19 cellular contexts compared by ENCODE assay signal in the genomic region with DNA sequence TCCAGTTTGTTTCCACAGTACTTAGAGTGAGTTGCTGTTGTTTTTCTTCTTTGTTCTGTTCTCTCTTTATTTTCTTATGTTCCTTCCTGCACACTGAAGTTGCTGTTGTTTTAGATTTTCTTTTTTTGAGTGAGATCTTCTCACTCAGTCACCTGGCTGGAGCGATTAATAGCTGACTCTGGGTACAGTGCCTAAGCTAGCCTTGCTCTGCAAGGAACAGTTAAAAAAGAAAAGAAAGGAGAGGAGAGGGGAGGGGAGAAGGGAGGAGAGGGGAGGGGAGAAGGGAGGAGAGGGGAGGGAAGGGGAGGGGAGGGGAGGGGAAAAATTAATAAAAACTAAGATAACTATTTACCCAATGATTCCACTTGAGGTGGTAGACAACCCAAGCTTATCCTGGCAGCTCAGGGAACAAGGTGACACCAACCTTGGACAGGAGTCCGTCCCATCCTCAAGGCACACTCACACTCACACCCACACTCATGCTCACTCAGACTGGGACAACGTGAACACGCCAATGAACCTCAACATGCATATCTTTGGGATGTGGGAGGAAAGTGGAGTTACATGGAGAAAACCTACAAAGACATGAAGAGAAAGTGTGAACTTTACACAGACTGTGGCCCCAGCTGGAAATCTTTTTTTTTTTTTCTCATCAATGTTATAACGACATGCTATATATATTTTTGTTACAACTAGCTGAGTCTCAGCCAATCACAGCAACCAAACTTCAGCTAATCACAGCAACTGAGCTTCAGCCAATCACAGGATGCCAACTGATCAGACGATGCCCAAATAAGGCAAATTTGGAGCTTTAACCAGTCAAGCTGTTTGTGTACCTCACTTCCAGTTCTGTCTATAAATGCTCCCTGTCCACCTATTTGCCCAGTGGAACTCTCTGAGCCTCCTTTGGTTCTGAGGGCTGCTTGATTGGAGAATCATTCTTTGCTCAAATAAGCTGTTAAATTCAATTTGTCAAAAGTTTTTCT.
DNase-seq lines count a peak whose midpoint lies in the region; ATAC-seq and TF ChIP-seq lines count a peak whose summit lies in the region.
"Had no signal": no experiment of that assay in that cellular context is flagged by ENCODE, and none has a peak within 500 bp of the region (broad histone marks: within the 10 kb centered on the region; RNA-seq: fewer than 3 reads in every experiment).

No MANE protein-coding gene starts in this region.

- H3K27ac Mint-ChIP-seq in activated T-cell treated with anti-CD3 and anti-CD28 coated beads, Interleukin-2, amount 50 U/mL, for 24 hours = peak overlapping the region; percentile 30
- H3K27ac Mint-ChIP-seq in WTC11 = peak overlapping the region; percentile 58

- TF ChIP-seq EP300 in esophagus muscularis mucosa (IDR thresholded peaks at IDR 0.05) = no peak

- no peak for ATAC-seq in WTC11

- TF ChIP-seq CTCF in WTC11 (IDR thresholded peaks at IDR 0.05) = no peak
- TF ChIP-seq CTCF in esophagus muscularis mucosa (IDR thresholded peaks at IDR 0.05) = no peak
- TF ChIP-seq CTCF in thyroid gland (IDR thresholded peaks at IDR 0.05) = no peak

- CTCF ChIA-PET in WTC11 (lab: Charles Lee) = interaction anchor here (0.8 kb wide), 1 partner anchor 447 kb away, joined by 3 read pairs; no protein-coding TSS in a partner anchor

- H3K4me3 Mint-ChIP-seq in activated T-cell treated with anti-CD3 and anti-CD28 coated beads, Interleukin-2, amount 50 U/mL, for 24 hours = no peak overlapping the region
- no peak overlapping the region for H3K4me3 Mint-ChIP-seq in WTC11
- H3K4me3 Mint-ChIP-seq: CD4-positive, alpha-beta memory T cell had no signal

- 95% methylated on average over 6 of the region's 6 CpGs for WGBS in esophagus muscularis mucosa
- WGBS in thyroid gland, 2 donors = 87 to 88% methylated on average over 6 of the region's 6 CpGs

- H3K4me3 ChIP-seq in esophagus muscularis mucosa (no peak overlapping the region), thyroid gland (replicated peaks in 1 of 3) (no peak overlapping the region)
- H3K4me3 ChIP-seq: GM23248, SJCRH30 had no signal

- intact Hi-C loops in esophagus muscularis mucosa (cut with DNase I) = no loop called here
- intact Hi-C loops in thyroid gland (cut with DNase I) = no loop called here
- intact Hi-C loops in posterior cingulate gyrus (cut with DNase I) = no loop called here

- no peaks in the 10 kb centered on the region for H3K36me3 Mint-ChIP-seq in activated T-cell treated with anti-CD3 and anti-CD28 coated beads, Interleukin-2, amount 50 U/mL, for 24 hours (ENCODE audit: low read depth)
- no peaks in the 10 kb centered on the region for H3K36me3 Mint-ChIP-seq in WTC11
- H3K36me3 Mint-ChIP-seq: CD4-positive, alpha-beta memory T cell had no signal

- H3K9me3 Mint-ChIP-seq in activated T-cell treated with anti-CD3 and anti-CD28 coated beads, Interleukin-2, amount 50 U/mL, for 24 hours = no peaks in the 10 kb centered on the region
- H3K9me3 Mint-ChIP-seq in WTC11 = peaks cover 3% of the 10 kb centered on the region; the same call in 1 of the 2 replicates
- H3K9me3 Mint-ChIP-seq: CD4-positive, alpha-beta memory T cell had no signal

- H3K4me1 ChIP-seq in esophagus muscularis mucosa (no peaks in the 10 kb centered on the region), thyroid gland (peaks cover 33 to 38% of the 10 kb centered on the region in 2 donors)
- H3K4me1 ChIP-seq: SJCRH30 had no signal

- H3K27ac ChIP-seq in esophagus muscularis mucosa (replicated peaks in 1 of 4) (no peak overlapping the region), thyroid gland (peak overlapping the region; percentile 8 to 71 (median 70))
- H3K27ac ChIP-seq: KMS-11, SJCRH30 had no signal

- H3K27me3 ChIP-seq in esophagus muscularis mucosa = no peaks in the 10 kb centered on the region
- H3K27me3 ChIP-seq in thyroid gland = no peaks in the 10 kb centered on the region
- H3K27me3 ChIP-seq: SJCRH30 had no signal

- POLR2A ChIA-PET in WTC11 (lab: Charles Lee) = interaction anchor here (0.6 to 0.7 kb wide), 2 partner anchors 118 to 447 kb away, joined by 3 to 4 read pairs; no protein-coding TSS in a partner anchor

- DNase-seq in activated T-cell treated with anti-CD3 and anti-CD28 coated beads, Interleukin-2, amount 50 U/mL, for 24 hours = no peak
- DNase-seq in activated T-cell treated with anti-CD3 and anti-CD28 coated beads for 4 hours (no peak), WTC11 (ENCODE audit: low spot score) (no peak), esophagus muscularis mucosa (ENCODE audit: extremely low spot score) (peak; percentile 34), thyroid gland (no peak), NCI-H2227 (lab: John Stamatoyannopoulos, UW; ENCODE audit: unreplicated experiment) (no peak), medulla oblongata (ENCODE audit: extremely low spot score) (no peak), posterior cingulate gyrus (no peak)
- DNase-seq: CD4-positive, alpha-beta memory T cell; DMS153; GDM1; GM23248; MV-4-11; NCI-H1417; NCI-H187; NCI-H345; NCI-H524 treated with DMSO at 0.1 percent for 48 hours; SJCRH30 had no signal

- H3K36me3 ChIP-seq in esophagus muscularis mucosa (no peaks in the 10 kb centered on the region), thyroid gland (no peaks in the 10 kb centered on the region)
- H3K36me3 ChIP-seq: SJCRH30 had no signal

- H3K27me3 Mint-ChIP-seq in activated T-cell treated with anti-CD3 and anti-CD28 coated beads, Interleukin-2, amount 50 U/mL, for 24 hours = no peaks in the 10 kb centered on the region
- H3K27me3 Mint-ChIP-seq in WTC11 (ENCODE audit: low read depth) = no peaks in the 10 kb centered on the region
- H3K27me3 Mint-ChIP-seq: CD4-positive, alpha-beta memory T cell had no signal

- TF ChIP-seq POLR2A in esophagus muscularis mucosa (IDR thresholded peaks at IDR 0.05; ENCODE audit: low read depth) = no peak
- TF ChIP-seq POLR2A in thyroid gland (IDR thresholded peaks at IDR 0.05) = no peak

- peaks cover 17% of the 10 kb centered on the region for H3K4me1 Mint-ChIP-seq in activated T-cell treated with anti-CD3 and anti-CD28 coated beads, Interleukin-2, amount 50 U/mL, for 24 hours (ENCODE audit: low read depth)
- H3K4me1 Mint-ChIP-seq in WTC11 = peaks cover 19% of the 10 kb centered on the region

- H3K9me3 ChIP-seq in esophagus muscularis mucosa (no peaks in the 10 kb centered on the region), thyroid gland (no peaks in the 10 kb centered on the region)
- H3K9me3 ChIP-seq: SJCRH30 had no signal

TF ChIP-seq in WTC11, 78 proteins besides CTCF, POLR2A, EP300 and RAD21 (continues in another document):
- TF ChIP-seq, protein P1, sequence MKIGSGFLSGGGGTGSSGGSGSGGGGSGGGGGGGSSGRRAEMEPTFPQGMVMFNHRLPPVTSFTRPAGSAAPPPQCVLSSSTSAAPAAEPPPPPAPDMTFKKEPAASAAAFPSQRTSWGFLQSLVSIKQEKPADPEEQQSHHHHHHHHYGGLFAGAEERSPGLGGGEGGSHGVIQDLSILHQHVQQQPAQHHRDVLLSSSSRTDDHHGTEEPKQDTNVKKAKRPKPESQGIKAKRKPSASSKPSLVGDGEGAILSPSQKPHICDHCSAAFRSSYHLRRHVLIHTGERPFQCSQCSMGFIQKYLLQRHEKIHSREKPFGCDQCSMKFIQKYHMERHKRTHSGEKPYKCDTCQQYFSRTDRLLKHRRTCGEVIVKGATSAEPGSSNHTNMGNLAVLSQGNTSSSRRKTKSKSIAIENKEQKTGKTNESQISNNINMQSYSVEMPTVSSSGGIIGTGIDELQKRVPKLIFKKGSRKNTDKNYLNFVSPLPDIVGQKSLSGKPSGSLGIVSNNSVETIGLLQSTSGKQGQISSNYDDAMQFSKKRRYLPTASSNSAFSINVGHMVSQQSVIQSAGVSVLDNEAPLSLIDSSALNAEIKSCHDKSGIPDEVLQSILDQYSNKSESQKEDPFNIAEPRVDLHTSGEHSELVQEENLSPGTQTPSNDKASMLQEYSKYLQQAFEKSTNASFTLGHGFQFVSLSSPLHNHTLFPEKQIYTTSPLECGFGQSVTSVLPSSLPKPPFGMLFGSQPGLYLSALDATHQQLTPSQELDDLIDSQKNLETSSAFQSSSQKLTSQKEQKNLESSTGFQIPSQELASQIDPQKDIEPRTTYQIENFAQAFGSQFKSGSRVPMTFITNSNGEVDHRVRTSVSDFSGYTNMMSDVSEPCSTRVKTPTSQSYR (CRISPR knock-in tag; IDR thresholded peaks at IDR 0.05) = no peak
- no peak for TF ChIP-seq GTF2I (CRISPR knock-in tag; conservative IDR thresholded peaks at IDR 0.05)
- no peak for TF ChIP-seq FOXP1 (CRISPR knock-in tag; IDR thresholded peaks at IDR 0.05; ENCODE audit: borderline replicate concordance)
- TF ChIP-seq ZNF416 (CRISPR knock-in tag; IDR thresholded peaks at IDR 0.05) = no peak
- TF ChIP-seq, protein P2, sequence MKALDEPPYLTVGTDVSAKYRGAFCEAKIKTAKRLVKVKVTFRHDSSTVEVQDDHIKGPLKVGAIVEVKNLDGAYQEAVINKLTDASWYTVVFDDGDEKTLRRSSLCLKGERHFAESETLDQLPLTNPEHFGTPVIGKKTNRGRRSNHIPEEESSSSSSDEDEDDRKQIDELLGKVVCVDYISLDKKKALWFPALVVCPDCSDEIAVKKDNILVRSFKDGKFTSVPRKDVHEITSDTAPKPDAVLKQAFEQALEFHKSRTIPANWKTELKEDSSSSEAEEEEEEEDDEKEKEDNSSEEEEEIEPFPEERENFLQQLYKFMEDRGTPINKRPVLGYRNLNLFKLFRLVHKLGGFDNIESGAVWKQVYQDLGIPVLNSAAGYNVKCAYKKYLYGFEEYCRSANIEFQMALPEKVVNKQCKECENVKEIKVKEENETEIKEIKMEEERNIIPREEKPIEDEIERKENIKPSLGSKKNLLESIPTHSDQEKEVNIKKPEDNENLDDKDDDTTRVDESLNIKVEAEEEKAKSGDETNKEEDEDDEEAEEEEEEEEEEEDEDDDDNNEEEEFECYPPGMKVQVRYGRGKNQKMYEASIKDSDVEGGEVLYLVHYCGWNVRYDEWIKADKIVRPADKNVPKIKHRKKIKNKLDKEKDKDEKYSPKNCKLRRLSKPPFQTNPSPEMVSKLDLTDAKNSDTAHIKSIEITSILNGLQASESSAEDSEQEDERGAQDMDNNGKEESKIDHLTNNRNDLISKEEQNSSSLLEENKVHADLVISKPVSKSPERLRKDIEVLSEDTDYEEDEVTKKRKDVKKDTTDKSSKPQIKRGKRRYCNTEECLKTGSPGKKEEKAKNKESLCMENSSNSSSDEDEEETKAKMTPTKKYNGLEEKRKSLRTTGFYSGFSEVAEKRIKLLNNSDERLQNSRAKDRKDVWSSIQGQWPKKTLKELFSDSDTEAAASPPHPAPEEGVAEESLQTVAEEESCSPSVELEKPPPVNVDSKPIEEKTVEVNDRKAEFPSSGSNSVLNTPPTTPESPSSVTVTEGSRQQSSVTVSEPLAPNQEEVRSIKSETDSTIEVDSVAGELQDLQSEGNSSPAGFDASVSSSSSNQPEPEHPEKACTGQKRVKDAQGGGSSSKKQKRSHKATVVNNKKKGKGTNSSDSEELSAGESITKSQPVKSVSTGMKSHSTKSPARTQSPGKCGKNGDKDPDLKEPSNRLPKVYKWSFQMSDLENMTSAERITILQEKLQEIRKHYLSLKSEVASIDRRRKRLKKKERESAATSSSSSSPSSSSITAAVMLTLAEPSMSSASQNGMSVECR (CRISPR knock-in tag; IDR thresholded peaks at IDR 0.05; ENCODE audit: borderline replicate concordance) = no peak

Comparison
In these comparisons a context has a peak if more than half of its experiments do, and no peak if none do; other contexts are left out.
1. H3K27ac ChIP-seq: peak in thyroid gland (3 of 3); none in esophagus muscularis mucosa (0 of 4).